ENCODE assay signal across 3 cellular contexts in genomic region chr1:153724634-153725033, GRCh38.
TF ChIP-seq lines count a peak whose summit lies in the region.

No MANE protein-coding gene starts in this region.

TF ChIP-seq in HEK293, 187 proteins besides CTCF, POLR2A, EP300 and RAD21:
- peak; percentile 84 for TF ChIP-seq ZNF121 (tag by site-specific recombination; IDR thresholded peaks at IDR 0.05)

TF ChIP-seq in WTC11, 78 proteins besides CTCF, POLR2A, EP300 and RAD21:
- 0 out of 2 replicates have a peak, but pooled peaks have one; percentile 12 for TF ChIP-seq ZNF121 (CRISPR knock-in tag; IDR thresholded peaks at IDR 0.05)

TF ChIP-seq in K562, 482 proteins besides CTCF, POLR2A, EP300 and RAD21:
- peak; percentile 87 for TF ChIP-seq ZNF121 (CRISPR knock-in tag; conservative IDR thresholded peaks at IDR 0.05)
- 0 out of 2 replicates have a peak, but pooled peaks have one; percentile 19 for TF ChIP-seq CEBPB (tag; IDR thresholded peaks at IDR 0.05)
